ENCODE assay signal across 5 cellular contexts in the genomic region with DNA sequence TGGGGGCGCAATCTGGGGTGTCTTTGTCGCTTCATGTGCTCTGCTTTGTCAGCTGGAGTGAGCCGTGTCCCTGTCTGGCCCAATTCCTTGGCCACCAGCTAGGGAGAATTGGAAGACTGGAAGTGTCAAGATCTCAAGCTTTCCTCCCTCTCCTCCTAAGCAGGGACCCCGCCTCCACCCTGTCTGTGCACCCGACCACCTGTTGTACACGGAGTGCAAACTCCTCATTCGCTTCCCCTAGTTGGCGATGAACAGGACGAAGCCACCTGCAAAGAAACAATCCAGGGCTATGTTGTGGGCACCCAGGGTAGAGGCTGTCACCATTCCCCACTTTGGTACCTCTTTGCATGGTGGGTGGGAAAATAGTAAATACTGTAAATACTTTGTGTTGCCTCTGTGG. TPM values are rescaled to one million over a fixed set of nuclear protein-coding genes. Genes with fewer than 3 reads are reported as not detected.
DNase-seq lines count a peak whose midpoint lies in the region; ATAC-seq and TF ChIP-seq lines count a peak whose summit lies in the region.
"Had no signal": no experiment of that assay in that cellular context is flagged by ENCODE, and none has a peak within 500 bp of the region (broad histone marks: within the 10 kb centered on the region; RNA-seq: fewer than 3 reads in every experiment).

No MANE protein-coding gene starts in this region.

- H3K79me1 ChIP-seq in mesenchymal stem cell (replicated peaks; ENCODE audit: low read length, poor library complexity, severe bottlenecking) = peaks cover 29% of the 10 kb centered on the region

- H2AFZ ChIP-seq in PC-3 (ENCODE audit: low read length) (no peak overlapping the region), mesenchymal stem cell (ENCODE audit: low read depth, low read length) (no peak overlapping the region)

- H3K27me3 ChIP-seq in PC-3 (ENCODE audit: low read length) = no peaks in the 10 kb centered on the region
- H3K27me3 ChIP-seq in mesenchymal stem cell (ENCODE audit: control insufficient read depth in 1 of 2, insufficient read depth in 1 of 2, low read length in 2 of 2) = peaks cover 4 to 5% of the 10 kb centered on the region in 2 experiments
- H3K27me3 ChIP-seq in body of pancreas = no peaks in the 10 kb centered on the region

- H3K9ac ChIP-seq in PC-3 (ENCODE audit: low read length) (no peak overlapping the region), mesenchymal stem cell (ENCODE audit: low read length) (peak overlapping the region; percentile 98)

- H2BK15ac ChIP-seq in mesenchymal stem cell (ENCODE audit: low read depth, poor library complexity, severe bottlenecking) = no peak overlapping the region

- H2BK5ac ChIP-seq in mesenchymal stem cell (ENCODE audit: low read depth, low read length, poor library complexity, severe bottlenecking) = no peak overlapping the region

- peak overlapping the region; percentile 93 for H3K4me3 ChIP-seq in PC-3 (ENCODE audit: low read length)
- no peak overlapping the region for H3K4me3 ChIP-seq in mesenchymal stem cell (ENCODE audit: insufficient read depth in 1 of 2, low read depth in 1 of 2, low read length in 2 of 2)
- no peak overlapping the region for H3K4me3 ChIP-seq in body of pancreas

- no peak overlapping the region for H3K18ac ChIP-seq in mesenchymal stem cell (ENCODE audit: low read depth in 1 of 2, low read length in 2 of 2)

- peaks cover 20% of the 10 kb centered on the region for H3K4me1 ChIP-seq in PC-3 (ENCODE audit: insufficient read depth, low read length)
- peaks cover 17% of the 10 kb centered on the region for H3K4me1 ChIP-seq in mesenchymal stem cell (ENCODE audit: control insufficient read depth, insufficient read depth, low read depth, low read length)
- H3K4me1 ChIP-seq in body of pancreas = peaks cover 27% of the 10 kb centered on the region

- no peak overlapping the region for H4K91ac ChIP-seq in mesenchymal stem cell (ENCODE audit: low read length)

- no peak overlapping the region for H2BK12ac ChIP-seq in mesenchymal stem cell (ENCODE audit: low read length in 2 of 2)

- WGBS in mesenchymal stem cell = 98% methylated on average over 9 of the region's 9 CpGs
- WGBS in body of pancreas, 2 donors = 90 to 91% methylated on average over 9 of the region's 9 CpGs

- no peak overlapping the region for H2AK5ac ChIP-seq in mesenchymal stem cell (ENCODE audit: low read length, severe bottlenecking)

- BruUV-seq in PC-3 (replicated peaks; lab: Mats Ljungman, UMichigan) = no TSS peak

- H3K4me2 ChIP-seq in PC-3 (ENCODE audit: low read length) (peak overlapping the region; percentile 97), mesenchymal stem cell (ENCODE audit: low read length, poor library complexity, severe bottlenecking) (no peak overlapping the region)

- CTCF ChIA-PET in PC-3 (lab: Charles Lee) = no interaction called here

- no peak overlapping the region for H4K8ac ChIP-seq in mesenchymal stem cell (ENCODE audit: low read length)

- POLR2A ChIA-PET in PC-3 (lab: Charles Lee; ENCODE audit: unreplicated experiment) = no interaction called here

- no peak overlapping the region for H3K4ac ChIP-seq in mesenchymal stem cell (ENCODE audit: low read depth in 1 of 2, low read length in 2 of 2)

- intact Hi-C loops in PC-3 (cut with micrococcal nuclease) = no loop called here
- intact Hi-C loops in body of pancreas (cut with DNase I) = loop anchor here (5.0 kb wide), 1 partner anchor 35 kb away; no protein-coding TSS in a partner anchor

- ATAC-seq in PC-3 (no peak), body of pancreas (no peak)

- H3K36me3 ChIP-seq in PC-3 (ENCODE audit: low read depth, low read length) = peaks cover 31% of the 10 kb centered on the region
- peaks cover 34 to 52% of the 10 kb centered on the region in 2 experiments for H3K36me3 ChIP-seq in mesenchymal stem cell (ENCODE audit: control insufficient read depth in 1 of 2, insufficient read depth in 2 of 2, low read depth in 1 of 2, low read length in 2 of 2)
- H3K36me3 ChIP-seq in body of pancreas (replicated peaks in 1 of 2; ENCODE audit: insufficient read depth in 1 of 2, low read depth in 2 of 2) = peaks cover 0 to 4% of the 10 kb centered on the region in 2 donors

- TF ChIP-seq POLR2A in body of pancreas (IDR thresholded peaks at IDR 0.05) = no peak

- DNase-seq in PC-3 (no peak), mesenchymal stem cell (no peak), body of pancreas (no peak)
- DNase-seq in stimulated activated CD4-positive, alpha-beta T cell treated with anti-CD3 and anti-CD28 coated beads, Interleukin-2, amount 100 ng/mL, for 48 hours = no peak
- DNase-seq: Kasumi-1 had no signal

- H3K79me2 ChIP-seq in PC-3 (ENCODE audit: low read length) = peaks cover 43% of the 10 kb centered on the region

- H3K9me3 ChIP-seq in PC-3 (ENCODE audit: low read length) (no peaks in the 10 kb centered on the region), mesenchymal stem cell (ENCODE audit: control insufficient read depth, low read length) (no peaks in the 10 kb centered on the region), body of pancreas (no peaks in the 10 kb centered on the region)

- H3K27ac ChIP-seq in PC-3 (ENCODE audit: low read length) = no peak overlapping the region
- H3K27ac ChIP-seq in mesenchymal stem cell (ENCODE audit: low read length, poor library complexity, severe bottlenecking) = no peak overlapping the region
- no peak overlapping the region for H3K27ac ChIP-seq in body of pancreas

- H2BK120ac ChIP-seq in mesenchymal stem cell (ENCODE audit: low read depth, low read length) = no peak overlapping the region

- H3K9me2 ChIP-seq in PC-3 (replicated peaks; ENCODE audit: low read length) = no peaks in the 10 kb centered on the region

- no peak overlapping the region for H3K14ac ChIP-seq in mesenchymal stem cell (ENCODE audit: low read length in 2 of 2)

- H3K23ac ChIP-seq in mesenchymal stem cell (ENCODE audit: low read length in 2 of 2) = no peak overlapping the region

- TF ChIP-seq CTCF in PC-3 (conservative IDR thresholded peaks at IDR 0.05; ENCODE audit: low read depth, low read length) (no peak), body of pancreas (IDR thresholded peaks at IDR 0.05) (no peak)

- no peaks in the 10 kb centered on the region for H3F3A ChIP-seq in PC-3 (ENCODE audit: low read length, unreplicated experiment)

- H4K20me1 ChIP-seq in PC-3 (ENCODE audit: low read length) = 0 out of 2 replicates have a peak, but pooled peaks cover 7% of the 10 kb centered on the region

RNA-seq across cellular contexts. Expression of gene DQX1, which starts 1.7 kb away (rescaled TPM):
- 0.07 and 0.63 TPM in 2 replicates for total RNA-seq in PC-3 (2014; rRNA removed)
- polyA plus RNA-seq in mesenchymal stem cell (2013, experiment 1 of 2) = not detected
- polyA plus RNA-seq in mesenchymal stem cell (2013, experiment 2 of 2) = 0.03 TPM
- 1 to 10 TPM in 1 of 2 donors, not detected in 1; 2.0 TPM for total RNA-seq in body of pancreas

RNA-seq across cellular contexts. Expression of gene AUP1, which starts 1.8 kb away (rescaled TPM):
- total RNA-seq in PC-3 (2014; rRNA removed) = 218 and 233 TPM in 2 replicates
- 81.1 TPM for polyA plus RNA-seq in mesenchymal stem cell (2013, experiment 1 of 2)
- polyA plus RNA-seq in mesenchymal stem cell (2013, experiment 2 of 2) = 81.5 TPM
- total RNA-seq in body of pancreas = 100 to 1,000 TPM in 1 of 2 donors, 10 to 100 TPM in 1; 82.5 to 170 TPM

RNA-seq across cellular contexts. Expression of gene HTRA2, which starts 2.0 kb away (rescaled TPM):
- 71.8 and 77.5 TPM in 2 replicates for total RNA-seq in PC-3 (2014; rRNA removed)
- polyA plus RNA-seq in mesenchymal stem cell (2013, experiment 1 of 2) = 21.6 TPM
- 20.7 TPM for polyA plus RNA-seq in mesenchymal stem cell (2013, experiment 2 of 2)
- total RNA-seq in body of pancreas = 10 to 100 TPM; 14.3 to 14.5 TPM

RNA-seq across cellular contexts. Expression of gene TLX2, which starts 13.5 kb away (rescaled TPM):
- total RNA-seq in PC-3 (2014; rRNA removed) (3.1 and 3.4 TPM in 2 replicates), body of pancreas (not detected)
- polyA plus RNA-seq in mesenchymal stem cell (2013, experiment 1 of 2) = not detected
- polyA plus RNA-seq in mesenchymal stem cell (2013, experiment 2 of 2) = not detected

RNA-seq across cellular contexts. Expression of gene PCGF1, which starts 20.2 kb away (rescaled TPM):
- total RNA-seq in PC-3 (2014; rRNA removed) (31.2 and 35.7 TPM in 2 replicates), body of pancreas (10 to 100 TPM; 16.5 to 22.3 TPM)
- 18.7 TPM for polyA plus RNA-seq in mesenchymal stem cell (2013, experiment 1 of 2)
- 17.4 TPM for polyA plus RNA-seq in mesenchymal stem cell (2013, experiment 2 of 2)
